ENCODE assay signal across 30 cellular contexts in genomic region chrX:20969565-20969964, GRCh38.
"Had no signal": no experiment of that assay in that cellular context is flagged by ENCODE, and none has a peak within 500 bp of the region (broad histone marks: within the 10 kb centered on the region; RNA-seq: fewer than 3 reads in every experiment).

No MANE protein-coding gene starts in this region.

- H3K36me3 Mint-ChIP-seq: activated naive CD4-positive, alpha-beta T cell treated with anti-CD3 and anti-CD28 coated beads, Interleukin-2, amount 50 U/mL, for 72 hours; brain had no signal

- H3K27me3 Mint-ChIP-seq: activated CD4-positive, alpha-beta T cell treated with anti-CD3 and anti-CD28 coated beads, Interleukin-2, amount 10 ng/mL, durations not matched to agents 24 days and 14 days; brain had no signal

- H3K4me1 ChIP-seq: adrenal gland had no signal

- DNase-seq: activated CD4-positive, alpha-beta T cell treated with anti-CD3 and anti-CD28 coated beads, Interleukin-2, amount 10 ng/mL, durations not matched to agents 24 days and 14 days; activated CD4-positive, alpha-beta T cell treated with anti-CD3 and anti-CD28 coated beads, Interleukin-2, amount 50 U/mL, for 48 hours; activated CD8-positive, alpha-beta T cell treated with anti-CD3 and anti-CD28 coated beads, Interleukin-2, amount 10 ng/mL, durations not matched to agents 7 days and 5 days; activated gamma-delta T cell treated with Interleukin-2 at 50 U/mL for 16 hours; activated naive CD4-positive, alpha-beta T cell treated with anti-CD3 and anti-CD28 coated beads for 36 hours; activated T-cell treated with anti-CD3 and anti-CD28 coated beads, Interleukin-2, amount 50 U/mL, for 24 hours; adrenal gland; caudate nucleus; cerebellar nuclear complex; Karpas-422; MG63; NCI-H1048; NCI-H1105 treated with DMSO at 0.1 percent for 48 hours; NCI-H1436; NCI-H1694; NCI-H1930; NCI-H2081 treated with DMSO at 0.1 percent for 48 hours; NCI-H446 treated with DMSO at 0.1 percent for 48 hours; NCI-H526; NCI-H748 treated with DMSO at 0.1 percent for 48 hours; OCI-M1; SHP77 had no signal

- H3K4me3 ChIP-seq: adrenal gland, MG63, SJCRH30, SK-N-MC had no signal

- H3K27ac ChIP-seq: adrenal gland, SJCRH30, SK-N-MC had no signal

- H3K4me3 Mint-ChIP-seq: activated CD4-positive, alpha-beta T cell treated with anti-CD3 and anti-CD28 coated beads, Interleukin-2, amount 10 ng/mL, durations not matched to agents 24 days and 14 days; activated CD8-positive, alpha-beta T cell treated with anti-CD3 and anti-CD28 coated beads, Interleukin-2, amount 10 ng/mL, durations not matched to agents 7 days and 5 days; activated naive CD4-positive, alpha-beta T cell treated with anti-CD3 and anti-CD28 coated beads for 36 hours; activated T-cell treated with anti-CD3 and anti-CD28 coated beads, Interleukin-2, amount 50 U/mL, for 24 hours; activated T-helper 1 cell treated with anti-CD3 and anti-CD28 coated beads, Interleukin-12 subunit alpha, Interleukin-12 subunit beta, Interleukin-2, Interleukin-4 antibody, amounts not matched to agents 30 ng/mL and 10 ng/mL and 1 ng/mL, durations not matched to agents 14 hours and 24 hours and 36 hours; brain; T-helper 1 cell treated with Interleukin-12 subunit alpha and Interleukin-12 subunit beta and Interleukin-4 antibody, amounts not matched to agents 30 μg/mL and 1 μg/mL, for 36 hours; T-helper 2 cell treated with Interferon-gamma antibody and Interleukin-4, amounts not matched to agents 5 μg/mL and 100 μg/mL, for 36 hours had no signal

- ATAC-seq: activated CD8-positive, alpha-beta T cell treated with anti-CD3 and anti-CD28 coated beads, Interleukin-2, amount 10 ng/mL, durations not matched to agents 7 days and 5 days; activated naive CD4-positive, alpha-beta T cell treated with anti-CD3 and anti-CD28 coated beads, Interleukin-2, amount 50 U/mL, for 72 hours; Panc1 had no signal

- H3K27me3 ChIP-seq: adrenal gland, MG63, SJCRH30 had no signal

- H3K36me3 ChIP-seq: adrenal gland, MG63, SJCRH30 had no signal

- H3K27ac Mint-ChIP-seq: activated CD4-positive, alpha-beta T cell treated with anti-CD3 and anti-CD28 coated beads, Interleukin-2, amount 10 ng/mL, durations not matched to agents 24 days and 14 days; activated CD8-positive, alpha-beta T cell treated with anti-CD3 and anti-CD28 coated beads, Interleukin-2, amount 10 ng/mL, durations not matched to agents 7 days and 5 days; activated naive CD4-positive, alpha-beta T cell treated with anti-CD3 and anti-CD28 coated beads for 36 hours; activated naive CD4-positive, alpha-beta T cell treated with anti-CD3 and anti-CD28 coated beads, Interleukin-2, amount 50 U/mL, for 72 hours; activated T-cell treated with anti-CD3 and anti-CD28 coated beads, Interleukin-2, amount 50 U/mL, for 24 hours; activated T-helper 1 cell treated with anti-CD3 and anti-CD28 coated beads, Interleukin-12 subunit alpha, Interleukin-12 subunit beta, Interleukin-2, Interleukin-4 antibody, amounts not matched to agents 30 ng/mL and 10 ng/mL and 1 ng/mL, durations not matched to agents 14 hours and 24 hours and 36 hours; brain; T-helper 1 cell treated with Interleukin-12 subunit alpha and Interleukin-12 subunit beta and Interleukin-4 antibody, amounts not matched to agents 30 μg/mL and 1 μg/mL, for 36 hours; T-helper 2 cell treated with Interferon-gamma antibody and Interleukin-4, amounts not matched to agents 5 μg/mL and 100 μg/mL, for 36 hours had no signal

- H3K4me1 Mint-ChIP-seq: activated CD4-positive, alpha-beta T cell treated with anti-CD3 and anti-CD28 coated beads, Interleukin-2, amount 10 ng/mL, durations not matched to agents 24 days and 14 days; brain had no signal

- H3K9me3 ChIP-seq: adrenal gland, MG63, SJCRH30 had no signal

- H3K9me3 Mint-ChIP-seq: activated CD4-positive, alpha-beta T cell treated with anti-CD3 and anti-CD28 coated beads, Interleukin-2, amount 10 ng/mL, durations not matched to agents 24 days and 14 days; activated naive CD4-positive, alpha-beta T cell treated with anti-CD3 and anti-CD28 coated beads for 36 hours; activated T-cell treated with anti-CD3 and anti-CD28 coated beads, Interleukin-2, amount 50 U/mL, for 24 hours; activated T-helper 1 cell treated with anti-CD3 and anti-CD28 coated beads, Interleukin-12 subunit alpha, Interleukin-12 subunit beta, Interleukin-2, Interleukin-4 antibody, amounts not matched to agents 30 ng/mL and 10 ng/mL and 1 ng/mL, durations not matched to agents 14 hours and 24 hours and 36 hours; T-helper 1 cell treated with Interleukin-12 subunit alpha and Interleukin-12 subunit beta and Interleukin-4 antibody, amounts not matched to agents 30 μg/mL and 1 μg/mL, for 36 hours; T-helper 2 cell treated with Interferon-gamma antibody and Interleukin-4, amounts not matched to agents 5 μg/mL and 100 μg/mL, for 36 hours had no signal
